Comparison of ENCODE assay signal across 9 cellular contexts in genomic region chr20:35791823-35792222, GRCh38. TPM values are rescaled to one million over a fixed set of nuclear protein-coding genes. Genes with fewer than 3 reads are reported as not detected.
A peak's percentile ranks its signal among the peaks of the same experiment; 100 is the strongest.
DNase-seq lines count a peak whose midpoint lies in the region; ATAC-seq, FAIRE-seq and TF ChIP-seq lines count a peak whose summit lies in the region.
"Had no signal": no experiment of that assay in that cellular context is flagged by ENCODE, and none has a peak within 500 bp of the region (broad histone marks: within the 10 kb centered on the region; RNA-seq: fewer than 3 reads in every experiment).

No MANE protein-coding gene starts in this region.

- H3K27ac ChIP-seq in colonic mucosa, result peak overlapping the region; percentile 40
- H3K27ac ChIP-seq in trophoblast cell (ENCODE audit: low read depth, low read length), result no peak overlapping the region
- peak overlapping the region in 1 of 2 donors; percentile 14 for H3K27ac ChIP-seq in small intestine (ENCODE audit: low read depth in 1 of 2, low read length in 1 of 2)
- no peak overlapping the region for H3K27ac ChIP-seq in CD4-positive, alpha-beta T cell (ENCODE audit: low read depth, low read length)

- TF ChIP-seq CTCF in Caco-2 (IDR thresholded peaks at IDR 0.05; ENCODE audit: insufficient read depth in 1 of 2, low read depth in 1 of 2, low read length in 1 of 2, severe bottlenecking in 1 of 2, unreplicated experiment in 1 of 2), result no peak
- TF ChIP-seq CTCF in colonic mucosa (IDR thresholded peaks at IDR 0.05), result no peak
- no peak for TF ChIP-seq CTCF in CD4-positive, alpha-beta T cell (IDR thresholded peaks at IDR 0.05)

- CTCF ChIA-PET in Caco-2 (lab: Charles Lee), result no interaction called here
- CTCF ChIA-PET in CD4-positive, alpha-beta T cell (lab: Charles Lee), result interaction anchor here (0.6 kb wide), 1 partner anchor 15 kb away, joined by 3 read pairs; no protein-coding TSS in a partner anchor

- no peak overlapping the region for H3K9ac ChIP-seq in colonic mucosa (ENCODE audit: low read depth in 2 of 2, low read length in 2 of 2)
- H3K9ac ChIP-seq in trophoblast cell (ENCODE audit: low read length), result no peak overlapping the region

- WGBS in trophoblast cell (ENCODE audit: extremely low coverage, insufficient coverage, insufficient read length), result no CpG with 5 or more reads among the region's 3 CpGs
- WGBS in small intestine, 3 donors, result 69 to 89% (median 80%) methylated on average over 3 of the region's 3 CpGs

- no peak overlapping the region for H3K4me2 ChIP-seq in trophoblast cell (ENCODE audit: low read length)

- no peak overlapping the region for H3K14ac ChIP-seq in trophoblast cell (ENCODE audit: low read length)

- H4K12ac ChIP-seq in trophoblast cell (ENCODE audit: low read depth, low read length), result no peak overlapping the region

- H3K36me3 Mint-ChIP-seq in Caco-2 (ENCODE audit: insufficient read depth, unreplicated experiment), result peaks cover 54% of the 10 kb centered on the region
- H3K36me3 Mint-ChIP-seq in CD4-positive, alpha-beta T cell (ENCODE audit: low read depth), result peaks cover 20% of the 10 kb centered on the region

- H3K23ac ChIP-seq in trophoblast cell (ENCODE audit: low read length), result no peak overlapping the region

- H2BK120ac ChIP-seq in trophoblast cell (ENCODE audit: insufficient read depth, low read length, poor library complexity), result no peak overlapping the region

- H2AFZ ChIP-seq in trophoblast cell (ENCODE audit: insufficient read depth, low read length, poor library complexity), result no peak overlapping the region

- no peak overlapping the region for H3K4me3 Mint-ChIP-seq in Caco-2 (ENCODE audit: unreplicated experiment)
- H3K4me3 Mint-ChIP-seq in CD4-positive, alpha-beta T cell, result no peak overlapping the region

- POLR2A ChIA-PET in Caco-2 (lab: Charles Lee), result interaction anchor here (0.7 to 1.6 kb wide), 2 partner anchors 50 to 62 kb away, joined by 3 to 16 read pairs; partner anchors contain the start of gene RBM39
- POLR2A ChIA-PET in CD4-positive, alpha-beta T cell (lab: Charles Lee), result interaction anchor here (0.6 kb wide), 1 partner anchor 29 kb away, joined by 4 read pairs; no protein-coding TSS in a partner anchor

- no peak overlapping the region for H4K8ac ChIP-seq in trophoblast cell (ENCODE audit: low read depth, low read length)

- no peaks in the 10 kb centered on the region for H3K79me1 ChIP-seq in trophoblast cell (ENCODE audit: low read length)

- ATAC-seq in CD4-positive, alpha-beta T cell (ENCODE audit: poor library complexity), result no peak

- H3K4me1 ChIP-seq in Caco-2, result no peaks in the 10 kb centered on the region
- no peaks in the 10 kb centered on the region for H3K4me1 ChIP-seq in colonic mucosa
- H3K4me1 ChIP-seq in trophoblast cell (ENCODE audit: control insufficient read depth in 1 of 2, insufficient read depth in 2 of 2, low read length in 2 of 2), result peaks cover 2 to 5% of the 10 kb centered on the region in 2 experiments
- H3K4me1 ChIP-seq in small intestine (ENCODE audit: control insufficient read depth in 2 of 2, insufficient read depth in 1 of 2, low read depth in 1 of 2, low read length in 1 of 2), result peaks cover 0 to 3% of the 10 kb centered on the region in 2 donors

- H2AK5ac ChIP-seq in trophoblast cell (ENCODE audit: low read length), result no peak overlapping the region

- peak overlapping the region; percentile 1 for H3K27ac Mint-ChIP-seq in Caco-2 (ENCODE audit: unreplicated experiment)
- no peak overlapping the region for H3K27ac Mint-ChIP-seq in CD4-positive, alpha-beta T cell

- no peaks in the 10 kb centered on the region for H3K27me3 ChIP-seq in Caco-2 (replicated peaks; ENCODE audit: control insufficient read depth, insufficient read depth, low read length)
- H3K27me3 ChIP-seq in colonic mucosa, result no peaks in the 10 kb centered on the region
- H3K27me3 ChIP-seq in trophoblast cell (ENCODE audit: insufficient read depth, low read length), result no peaks in the 10 kb centered on the region
- H3K27me3 ChIP-seq in small intestine (ENCODE audit: control insufficient read depth in 2 of 2, insufficient read depth in 2 of 2, low read length in 2 of 2), result no peaks in the 10 kb centered on the region
- H3K27me3 ChIP-seq in CD4-positive, alpha-beta T cell (ENCODE audit: control insufficient read depth, insufficient read depth, low read length), result no peaks in the 10 kb centered on the region

- intact Hi-C loops in Caco-2 (cut with micrococcal nuclease; ENCODE audit: unreplicated experiment), result no loop called here
- intact Hi-C loops in colonic mucosa (cut with DNase I), result no loop called here
- intact Hi-C loops in CD4-positive, alpha-beta T cell (cut with DNase I, micrococcal nuclease), result no loop called here

- no peaks in the 10 kb centered on the region for H3K27me3 Mint-ChIP-seq in Caco-2 (ENCODE audit: insufficient read depth, unreplicated experiment)
- H3K27me3 Mint-ChIP-seq in CD4-positive, alpha-beta T cell, result no peaks in the 10 kb centered on the region

- H3K4me3 ChIP-seq in Caco-2 (ENCODE audit: low read depth, low read length) (no peak overlapping the region), colonic mucosa (no peak overlapping the region), trophoblast cell (ENCODE audit: low read depth, low read length) (no peak overlapping the region), small intestine (ENCODE audit: low read depth in 1 of 2, low read length in 2 of 2) (no peak overlapping the region)

- H2BK12ac ChIP-seq in trophoblast cell (ENCODE audit: low read length), result no peak overlapping the region

- FAIRE-seq in small intestine (lab: Jason Lieb, UNC), result no peak

- no peak overlapping the region for H4K91ac ChIP-seq in trophoblast cell (ENCODE audit: low read depth, low read length)

- H2BK5ac ChIP-seq in trophoblast cell (ENCODE audit: low read depth, low read length, poor library complexity), result no peak overlapping the region

- no peak overlapping the region for H3K18ac ChIP-seq in trophoblast cell (ENCODE audit: low read length)

- peaks cover 10% of the 10 kb centered on the region for H3K4me1 Mint-ChIP-seq in Caco-2 (ENCODE audit: low read depth, unreplicated experiment)
- peaks cover 42% of the 10 kb centered on the region for H3K4me1 Mint-ChIP-seq in CD4-positive, alpha-beta T cell (ENCODE audit: low read depth)

- BruUV-seq in Caco-2 (replicated peaks; lab: Mats Ljungman, UMichigan), result no TSS peak

- no peak for DNase-seq in Caco-2
- DNase-seq in NOMO-1 treated with DMSO at 0.1 percent for 48 hours (lab: John Stamatoyannopoulos, UW; ENCODE audit: unreplicated experiment), result peak; percentile 86
- DNase-seq in colonic mucosa, result no peak
- DNase-seq in trophoblast cell, result peak; percentile 89 to 96
- DNase-seq in small intestine, result no peak
- no peak for DNase-seq in CD4-positive, alpha-beta T cell
- no peak for DNase-seq in RPMI8226
- DNase-seq in activated effector memory CD4-positive, alpha-beta T cell treated with Interleukin-2 at 50 U/mL for 16 hours, result no peak
- DNase-seq: NCI-H1436 had no signal

- no peaks in the 10 kb centered on the region for H3K9me3 Mint-ChIP-seq in Caco-2 (ENCODE audit: unreplicated experiment)
- no peaks in the 10 kb centered on the region for H3K9me3 Mint-ChIP-seq in CD4-positive, alpha-beta T cell

- no peaks in the 10 kb centered on the region for H3K79me2 ChIP-seq in trophoblast cell (ENCODE audit: control insufficient read depth, insufficient read depth, low read length, poor library complexity)

- H3K36me3 ChIP-seq in Caco-2 (ENCODE audit: control insufficient read depth, insufficient read depth, low read length) (no peaks in the 10 kb centered on the region), colonic mucosa (no peaks in the 10 kb centered on the region), trophoblast cell (ENCODE audit: control insufficient read depth in 1 of 2, insufficient read depth in 2 of 2, low read length in 2 of 2) (no peaks in the 10 kb centered on the region), small intestine (ENCODE audit: control insufficient read depth in 2 of 2, insufficient read depth in 2 of 2, low read length in 2 of 2) (no peaks in the 10 kb centered on the region)

- H3K9me3 ChIP-seq in Caco-2 (no peaks in the 10 kb centered on the region), colonic mucosa (no peaks in the 10 kb centered on the region), trophoblast cell (ENCODE audit: insufficient read depth, low read depth, low read length) (no peaks in the 10 kb centered on the region), small intestine (ENCODE audit: control insufficient read depth, low read depth) (no peaks in the 10 kb centered on the region)
- H3K9me3 ChIP-seq in CD4-positive, alpha-beta T cell (ENCODE audit: control insufficient read depth, low read length), result no peaks in the 10 kb centered on the region

- H3K4ac ChIP-seq in trophoblast cell (ENCODE audit: low read depth, low read length), result no peak overlapping the region

RNA-seq across cellular contexts. Expression of gene PHF20, which starts 20.0 kb away (rescaled TPM):
- total RNA-seq in Caco-2 (2022), result 101 and 109 TPM in 2 replicates
- total RNA-seq in colonic mucosa, result 10 to 100 TPM; 25.5 to 27.0 TPM
- 20.3 and 21.4 TPM in 2 replicates for polyA plus RNA-seq in trophoblast cell (2013)
- polyA plus RNA-seq in small intestine, result 10 to 100 TPM in 2 of 3 donors, 1 to 10 TPM in 1; 9.6 to 17.4 (median 12.4) TPM
- 100 to 1,000 TPM; 119 to 126 TPM for total RNA-seq in CD4-positive, alpha-beta T cell

RNA-seq across cellular contexts. Expression of gene RBM39, which starts 49.8 kb away (rescaled TPM):
- total RNA-seq in Caco-2 (2022) (750 and 777 TPM in 2 replicates), colonic mucosa (100 to 1,000 TPM; 228 to 248 TPM)
- 228 and 229 TPM in 2 replicates for polyA plus RNA-seq in trophoblast cell (2013)
- 100 to 1,000 TPM; 148 to 235 (median 195) TPM for polyA plus RNA-seq in small intestine
- 1,000 to 10,000 TPM; 1,057 to 1,091 TPM for total RNA-seq in CD4-positive, alpha-beta T cell

Comparison
In these comparisons a context has a peak if more than half of its experiments do, and no peak if none do; other contexts are left out.
1. DNase-seq: peak in NOMO-1 treated with DMSO at 0.1 percent for 48 hours (single experiment) and trophoblast cell (2 of 2); none in Caco-2 (0 of 2), colonic mucosa (single experiment), small intestine (single experiment), CD4-positive, alpha-beta T cell (0 of 10), RPMI8226 (single experiment) and activated effector memory CD4-positive, alpha-beta T cell treated with Interleukin-2 at 50 U/mL for 16 hours (single experiment).